16 cellular contexts compared by ENCODE assay signal in genomic region chr7:30635798-30636197, GRCh38. TPM values are rescaled to one million over a fixed set of nuclear protein-coding genes. Genes with fewer than 3 reads are reported as not detected.
"Had no signal": no experiment of that assay in that cellular context is flagged by ENCODE, and none has a peak within 500 bp of the region (broad histone marks: within the 10 kb centered on the region; RNA-seq: fewer than 3 reads in every experiment).

No MANE protein-coding gene starts in this region.

- H3K9ac ChIP-seq: parathyroid adenoma had no signal

- H3K79me2 ChIP-seq: parathyroid adenoma had no signal

- ATAC-seq: esophagus mucosa; gastrocnemius medialis; naive thymus-derived CD8-positive, alpha-beta T cell; stimulated activated memory B cell treated with anti-CD40 and anti-IgM and Interleukin-4, amounts not matched to agents 10 μg/mL and 1 μg/mL and 100 μg/mL, for 72 hours had no signal

- H3K27me3 ChIP-seq: cardiac muscle cell, gastrocnemius medialis, sigmoid colon, testis, upper lobe of left lung had no signal

- H3K4me3 ChIP-seq: cardiac muscle cell, gastrocnemius medialis, sigmoid colon, testis, upper lobe of left lung had no signal

- H3K4me1 ChIP-seq: gastrocnemius medialis, parathyroid adenoma, sigmoid colon, testis had no signal

- H3K27ac ChIP-seq: cardiac muscle cell, gastrocnemius medialis, parathyroid adenoma, sigmoid colon, testis, upper lobe of left lung had no signal

- DNase-seq: activated CD4-positive, alpha-beta T cell treated with anti-CD3 and anti-CD28 coated beads, Interleukin-2, amount 10 ng/mL, durations not matched to agents 7 days and 5 days; activated gamma-delta T cell; effector CD8-positive, alpha-beta T cell; gastrocnemius medialis; head of caudate nucleus; naive thymus-derived CD8-positive, alpha-beta T cell; sigmoid colon; stimulated activated CD4-positive, alpha-beta T cell treated with anti-CD3 and anti-CD28 coated beads, Interleukin-4, amount 100 ng/mL, for 4 hours; testis had no signal

- H3K9me3 ChIP-seq: gastrocnemius medialis, sigmoid colon, testis, upper lobe of left lung had no signal

- H2AFZ ChIP-seq: parathyroid adenoma had no signal

RNA-seq across cellular contexts. Expression of gene CRHR2, which starts 46.5 kb away (rescaled TPM):
- total RNA-seq: activated CD4-positive, alpha-beta T cell treated with anti-CD3 and anti-CD28 coated beads, Interleukin-2, amount 10 ng/mL, durations not matched to agents 7 days and 5 days; activated CD8-positive, alpha-beta memory T cell treated with anti-CD3 and anti-CD28 coated beads for 36 hours; chondrocyte; esophagus mucosa; naive thymus-derived CD8-positive, alpha-beta T cell; sigmoid colon had no signal
